ENCODE assay signal across 15 cellular contexts in genomic region chr10:68816796-68817412, GRCh38. TPM values are rescaled to one million over a fixed set of nuclear protein-coding genes. Genes with fewer than 3 reads are reported as not detected.
A peak's percentile ranks its signal among the peaks of the same experiment; 100 is the strongest.
DNase-seq lines count a peak whose midpoint lies in the region; TF ChIP-seq lines count a peak whose summit lies in the region.
"Had no signal": no experiment of that assay in that cellular context is flagged by ENCODE, and none has a peak within 500 bp of the region (broad histone marks: within the 10 kb centered on the region; RNA-seq: fewer than 3 reads in every experiment).

No MANE protein-coding gene starts in this region.

- H3F3A ChIP-seq in PC-9 (ENCODE audit: insufficient read depth, low read depth), result peaks cover 20% of the 10 kb centered on the region

- H3K27ac Mint-ChIP-seq in neural crest cell (ENCODE audit: unreplicated experiment), result peak overlapping the region; percentile 5
- H3K27ac Mint-ChIP-seq: CD14-positive monocyte had no signal

- peak overlapping the region; percentile 46; the same call in 1 of the 2 replicates for H2AFZ ChIP-seq in PC-9

- H3K4me1 Mint-ChIP-seq in neural crest cell, result no peaks in the 10 kb centered on the region
- H3K4me1 Mint-ChIP-seq: CD14-positive monocyte had no signal

- BruUV-seq in PC-9 (replicated peaks; lab: Mats Ljungman, UMichigan), result no TSS peak

- no peaks in the 10 kb centered on the region for H4K20me1 ChIP-seq in PC-9 (ENCODE audit: insufficient read depth)

- no peaks in the 10 kb centered on the region for H3K27me3 ChIP-seq in PC-9 (ENCODE audit: insufficient read depth, low read depth)
- H3K27me3 ChIP-seq in effector memory CD4-positive, alpha-beta T cell (replicated peaks; ENCODE audit: control insufficient read depth, insufficient read depth, low read length, poor library complexity, severe bottlenecking), result no peaks in the 10 kb centered on the region
- H3K27me3 ChIP-seq in vagina, result no peaks in the 10 kb centered on the region
- H3K27me3 ChIP-seq in dorsolateral prefrontal cortex, result no peaks in the 10 kb centered on the region

- TF ChIP-seq POLR2A in vagina (IDR thresholded peaks at IDR 0.05), result no peak

- no peaks in the 10 kb centered on the region for H3K27me3 Mint-ChIP-seq in neural crest cell (ENCODE audit: low read depth)

- no peaks in the 10 kb centered on the region for H3K79me2 ChIP-seq in PC-9 (ENCODE audit: low read depth)

- no peaks in the 10 kb centered on the region for H3K9me2 ChIP-seq in PC-9 (ENCODE audit: insufficient read depth)

- H3K36me3 ChIP-seq in PC-9 (ENCODE audit: low read depth) (no peaks in the 10 kb centered on the region), vagina (no peaks in the 10 kb centered on the region)
- H3K36me3 ChIP-seq in effector memory CD4-positive, alpha-beta T cell (ENCODE audit: control insufficient read depth, insufficient read depth, low read length), result no peaks in the 10 kb centered on the region
- H3K36me3 ChIP-seq: HAP-1 had no signal

- H3K27ac ChIP-seq in PC-9, result peak overlapping the region; percentile 17
- no peak overlapping the region for H3K27ac ChIP-seq in effector memory CD4-positive, alpha-beta T cell (ENCODE audit: insufficient read depth, low read length, poor library complexity, severe bottlenecking)
- H3K27ac ChIP-seq in vagina, result no peak overlapping the region
- no peak overlapping the region for H3K27ac ChIP-seq in dorsolateral prefrontal cortex
- H3K27ac ChIP-seq: HL-60 had no signal

- peak; percentile 11 for DNase-seq in HPDE6-E6E7 (ENCODE audit: extremely low spot score)
- peak; percentile 20 to 90 for DNase-seq in PC-9
- DNase-seq in epithelial cell of esophagus (ENCODE audit: low read depth), result peak; percentile 15
- no peak for DNase-seq in neural crest cell (ENCODE audit: low read depth, low spot score)
- no peak for DNase-seq in effector memory CD4-positive, alpha-beta T cell
- no peak for DNase-seq in vagina (ENCODE audit: extremely low spot score in 2 of 2)
- no peak for DNase-seq in dorsolateral prefrontal cortex
- DNase-seq: COR-L47, NCI-H1436, NCI-H2029, NCI-H510A, NCI-H774 had no signal

- no peaks in the 10 kb centered on the region for H3K36me3 Mint-ChIP-seq in neural crest cell (ENCODE audit: low read depth)
- H3K36me3 Mint-ChIP-seq: CD14-positive monocyte had no signal

- H3K4me3 ChIP-seq in PC-9 (no peak overlapping the region), epithelial cell of esophagus (ENCODE audit: low read length) (no peak overlapping the region), vagina (no peak overlapping the region), dorsolateral prefrontal cortex (no peak overlapping the region)
- H3K4me3 ChIP-seq in effector memory CD4-positive, alpha-beta T cell (ENCODE audit: insufficient read depth, low read depth, low read length, poor library complexity, severe bottlenecking), result no peak overlapping the region
- H3K4me3 ChIP-seq: HAP-1 had no signal

- POLR2A ChIA-PET in PC-9 (lab: Charles Lee; ENCODE audit: unreplicated experiment), result no interaction called here

- no peaks in the 10 kb centered on the region for H3K9me3 Mint-ChIP-seq in neural crest cell

- TF ChIP-seq CTCF in PC-9 (conservative IDR thresholded peaks at IDR 0.05) (no peak), epithelial cell of esophagus (IDR thresholded peaks at IDR 0.05; ENCODE audit: insufficient read depth, low read depth, low read length, missing control alignments) (no peak), neural crest cell (conservative IDR thresholded peaks at IDR 0.05) (no peak), vagina (IDR thresholded peaks at IDR 0.05) (no peak), dorsolateral prefrontal cortex (IDR thresholded peaks at IDR 0.05 in 54 of 56, conservative IDR thresholded peaks at IDR 0.05 in 2 of 56; ENCODE audit: low read depth in 1 of 56, partially characterized antibody in 56 of 56) (no peak)

- CTCF ChIA-PET in PC-9 (lab: Charles Lee), result no interaction called here

- H3K4me2 ChIP-seq in PC-9, result peak overlapping the region; percentile 37

- H3K9me3 ChIP-seq in PC-9 (ENCODE audit: insufficient read depth, low read depth), result no peaks in the 10 kb centered on the region
- no peaks in the 10 kb centered on the region for H3K9me3 ChIP-seq in effector memory CD4-positive, alpha-beta T cell (ENCODE audit: control insufficient read depth, low read length)
- H3K9me3 ChIP-seq in vagina, result no peaks in the 10 kb centered on the region
- H3K9me3 ChIP-seq: HAP-1 had no signal

- H3K4me1 ChIP-seq in PC-9 (replicated peaks; ENCODE audit: insufficient read depth), result peaks cover 20% of the 10 kb centered on the region
- no peaks in the 10 kb centered on the region for H3K4me1 ChIP-seq in effector memory CD4-positive, alpha-beta T cell (ENCODE audit: control insufficient read depth, insufficient read depth, low read length, poor library complexity, severe bottlenecking)
- H3K4me1 ChIP-seq in vagina, result no peaks in the 10 kb centered on the region

- intact Hi-C loops in PC-9 (cut with micrococcal nuclease; ENCODE audit: unreplicated experiment) (no loop called here), vagina (cut with DNase I) (loop anchor here (5.0 kb wide), 1 partner anchor 490 kb away; no protein-coding TSS in a partner anchor), dorsolateral prefrontal cortex (cut with DNase I) (no loop called here)

- H3K4me3 Mint-ChIP-seq in neural crest cell, result no peak overlapping the region
- H3K4me3 Mint-ChIP-seq: CD14-positive monocyte had no signal

RNA-seq across cellular contexts. Expression of gene STOX1, which starts 10.4 kb away (rescaled TPM):
- total RNA-seq in PC-9 (2021), result 3.9 and 4.4 TPM in 2 replicates
- total RNA-seq in neural crest cell, result 8.7 and 8.8 TPM in 2 replicates
- total RNA-seq in vagina, result 2.5 TPM
- 10 to 100 TPM; 14.0 to 59.9 (median 28.7) TPM for total RNA-seq in dorsolateral prefrontal cortex

Comparison
In these comparisons a context has a peak if more than half of its experiments do, and no peak if none do; other contexts are left out.
1. DNase-seq: peak in HPDE6-E6E7 (single experiment), PC-9 (2 of 2) and epithelial cell of esophagus (single experiment); none in neural crest cell (single experiment), effector memory CD4-positive, alpha-beta T cell (0 of 3), vagina (0 of 2) and dorsolateral prefrontal cortex (0 of 10).